13 cellular contexts compared by ENCODE assay signal in genomic region chr19:42202290-42202867, GRCh38. TPM values are rescaled to one million over a fixed set of nuclear protein-coding genes. Genes with fewer than 3 reads are reported as not detected.
DNase-seq lines count a peak whose midpoint lies in the region; ATAC-seq and TF ChIP-seq lines count a peak whose summit lies in the region.
"Had no signal": no experiment of that assay in that cellular context is flagged by ENCODE, and none has a peak within 500 bp of the region (broad histone marks: within the 10 kb centered on the region; RNA-seq: fewer than 3 reads in every experiment).

No MANE protein-coding gene starts in this region.

- peaks cover 75% of the 10 kb centered on the region for H3K4me1 Mint-ChIP-seq in activated T-helper 1 cell treated with anti-CD3 and anti-CD28 coated beads, Interleukin-12 subunit alpha, Interleukin-12 subunit beta, Interleukin-2, Interleukin-4 antibody, amounts not matched to agents 30 ng/mL and 10 ng/mL and 1 ng/mL, durations not matched to agents 14 hours and 24 hours and 36 hours (ENCODE audit: low read depth)

- H3K4me3 Mint-ChIP-seq in activated T-helper 1 cell treated with anti-CD3 and anti-CD28 coated beads, Interleukin-12 subunit alpha, Interleukin-12 subunit beta, Interleukin-2, Interleukin-4 antibody, amounts not matched to agents 30 ng/mL and 10 ng/mL and 1 ng/mL, durations not matched to agents 14 hours and 24 hours and 36 hours = peak overlapping the region; percentile 77

- DNase-seq in right cardiac atrium = no peak
- no peak for DNase-seq in heart left ventricle
- no peak for DNase-seq in activated T-helper 1 cell treated with anti-CD3 and anti-CD28 coated beads, Interleukin-12 subunit alpha, Interleukin-12 subunit beta, Interleukin-2, Interleukin-4 antibody, amounts not matched to agents 30 ng/mL and 10 ng/mL and 1 ng/mL, durations not matched to agents 14 hours and 24 hours and 36 hours (ENCODE audit: low spot score)
- DNase-seq in myocyte (ENCODE audit: low read depth) = peak; percentile 19
- no peak for DNase-seq in upper lobe of right lung
- DNase-seq in sigmoid colon = no peak
- DNase-seq: foreskin keratinocyte, left colon, T1000 had no signal

- peak overlapping the region; percentile 40 for H3K27ac ChIP-seq in right cardiac atrium (ENCODE audit: low read length)
- peak overlapping the region in 4 of 12 donors; percentile 39 to 97 (median 58) for H3K27ac ChIP-seq in heart left ventricle
- H3K27ac ChIP-seq in upper lobe of right lung = peak overlapping the region; percentile 76
- no peak overlapping the region for H3K27ac ChIP-seq in sigmoid colon
- H3K27ac ChIP-seq: foreskin keratinocyte had no signal

- peaks cover 61% of the 10 kb centered on the region for H3K36me3 Mint-ChIP-seq in activated T-helper 1 cell treated with anti-CD3 and anti-CD28 coated beads, Interleukin-12 subunit alpha, Interleukin-12 subunit beta, Interleukin-2, Interleukin-4 antibody, amounts not matched to agents 30 ng/mL and 10 ng/mL and 1 ng/mL, durations not matched to agents 14 hours and 24 hours and 36 hours (ENCODE audit: low read depth)

- peak overlapping the region; percentile 91 for H3K27ac Mint-ChIP-seq in activated T-helper 1 cell treated with anti-CD3 and anti-CD28 coated beads, Interleukin-12 subunit alpha, Interleukin-12 subunit beta, Interleukin-2, Interleukin-4 antibody, amounts not matched to agents 30 ng/mL and 10 ng/mL and 1 ng/mL, durations not matched to agents 14 hours and 24 hours and 36 hours
- H3K27ac Mint-ChIP-seq: progenitor cell of endocrine pancreas had no signal

- H3K27me3 Mint-ChIP-seq in activated T-helper 1 cell treated with anti-CD3 and anti-CD28 coated beads, Interleukin-12 subunit alpha, Interleukin-12 subunit beta, Interleukin-2, Interleukin-4 antibody, amounts not matched to agents 30 ng/mL and 10 ng/mL and 1 ng/mL, durations not matched to agents 14 hours and 24 hours and 36 hours (ENCODE audit: insufficient read depth) = no peaks in the 10 kb centered on the region
- H3K27me3 Mint-ChIP-seq: progenitor cell of endocrine pancreas had no signal

- H3K4me1 ChIP-seq in right cardiac atrium (ENCODE audit: control insufficient read depth, insufficient read depth, low read length) (peaks cover 4% of the 10 kb centered on the region), heart left ventricle (peaks cover 0 to 71% (median 12%) of the 10 kb centered on the region in 12 donors), upper lobe of right lung (peaks cover 16% of the 10 kb centered on the region), sigmoid colon (peaks cover 0 to 5% (median 0%) of the 10 kb centered on the region in 4 donors)

- H3K9me3 Mint-ChIP-seq in activated T-helper 1 cell treated with anti-CD3 and anti-CD28 coated beads, Interleukin-12 subunit alpha, Interleukin-12 subunit beta, Interleukin-2, Interleukin-4 antibody, amounts not matched to agents 30 ng/mL and 10 ng/mL and 1 ng/mL, durations not matched to agents 14 hours and 24 hours and 36 hours = no peaks in the 10 kb centered on the region

- H3K9me3 ChIP-seq in right cardiac atrium (ENCODE audit: control insufficient read depth, low read length) = no peaks in the 10 kb centered on the region
- no peaks in the 10 kb centered on the region for H3K9me3 ChIP-seq in heart left ventricle
- no peaks in the 10 kb centered on the region for H3K9me3 ChIP-seq in upper lobe of right lung
- no peaks in the 10 kb centered on the region for H3K9me3 ChIP-seq in sigmoid colon

- WGBS in right cardiac atrium = 70% methylated on average over 4 of the region's 4 CpGs
- WGBS in heart left ventricle, 4 donors = 77 to 93% (median 83%) methylated on average over 4 of the region's 4 CpGs
- WGBS in sigmoid colon, 2 donors = 74 to 82% methylated on average over 4 of the region's 4 CpGs

- TF ChIP-seq POLR2A in heart left ventricle (IDR thresholded peaks at IDR 0.05) = no peak
- no peak for TF ChIP-seq POLR2A in sigmoid colon (IDR thresholded peaks at IDR 0.05)

- H3K4me3 ChIP-seq in right cardiac atrium (ENCODE audit: low read length) = no peak overlapping the region
- peak overlapping the region in 1 of 12 donors; percentile 44 for H3K4me3 ChIP-seq in heart left ventricle
- no peak overlapping the region for H3K4me3 ChIP-seq in upper lobe of right lung
- no peak overlapping the region for H3K4me3 ChIP-seq in sigmoid colon
- H3K4me3 ChIP-seq: K562 had no signal

- H3K27me3 ChIP-seq in right cardiac atrium (ENCODE audit: control insufficient read depth, insufficient read depth) = no peaks in the 10 kb centered on the region
- H3K27me3 ChIP-seq in heart left ventricle = no peaks in the 10 kb centered on the region
- H3K27me3 ChIP-seq in upper lobe of right lung = no peaks in the 10 kb centered on the region
- H3K27me3 ChIP-seq in sigmoid colon = no peaks in the 10 kb centered on the region
- H3K27me3 ChIP-seq: foreskin keratinocyte had no signal

- H3K36me3 ChIP-seq in heart left ventricle = peaks cover 0 to 90% (median 70%) of the 10 kb centered on the region in 9 donors
- peaks cover 68% of the 10 kb centered on the region for H3K36me3 ChIP-seq in upper lobe of right lung
- H3K36me3 ChIP-seq in sigmoid colon = peaks cover 14 to 94% (median 32%) of the 10 kb centered on the region in 4 donors

- TF ChIP-seq EP300 in sigmoid colon (IDR thresholded peaks at IDR 0.05) = no peak

- intact Hi-C loops in right cardiac atrium (cut with DNase I) = no loop called here
- intact Hi-C loops in heart left ventricle (cut with DNase I) = no loop called here
- intact Hi-C loops in activated T-helper 1 cell treated with anti-CD3 and anti-CD28 coated beads, Interleukin-12 subunit alpha, Interleukin-12 subunit beta, Interleukin-2, Interleukin-4 antibody, amounts not matched to agents 30 ng/mL and 10 ng/mL and 1 ng/mL, durations not matched to agents 14 hours and 24 hours and 36 hours (cut with micrococcal nuclease) = loop anchor here (5.0 kb wide), 1 partner anchor 80 kb away; no protein-coding TSS in a partner anchor
- intact Hi-C loops in upper lobe of right lung (cut with DNase I) = no loop called here
- intact Hi-C loops in sigmoid colon (cut with DNase I) = no loop called here

- ATAC-seq in right cardiac atrium = no peak
- no peak for ATAC-seq in heart left ventricle
- no peak for ATAC-seq in upper lobe of right lung
- no peak for ATAC-seq in HG03521 (IDR thresholded peaks at IDR 0.05; ENCODE audit: unreplicated experiment)
- ATAC-seq in HG03097 (IDR thresholded peaks at IDR 0.05; ENCODE audit: low FRiP score, unreplicated experiment) = no peak
- ATAC-seq: foreskin keratinocyte, K562 had no signal

- no peak for TF ChIP-seq CTCF in heart left ventricle (IDR thresholded peaks at IDR 0.05)
- no peak for TF ChIP-seq CTCF in upper lobe of right lung (IDR thresholded peaks at IDR 0.05)
- no peak for TF ChIP-seq CTCF in sigmoid colon (IDR thresholded peaks at IDR 0.05)

RNA-seq across cellular contexts. Expression of gene DEDD2, which starts 15.1 kb away (rescaled TPM):
- total RNA-seq in right cardiac atrium (10 to 100 TPM; 14.6 to 19.9 (median 17.8) TPM), heart left ventricle (10 to 100 TPM; 11.1 to 24.1 (median 17.2) TPM), myocyte (26.3 and 34.5 TPM in 2 replicates), upper lobe of right lung (25.1 TPM), sigmoid colon (10 to 100 TPM; 28.5 to 41.3 (median 36.3) TPM)
- polyA plus RNA-seq in right cardiac atrium (21.6 TPM), heart left ventricle (10 to 100 TPM; 12.6 to 18.3 TPM), sigmoid colon (10 to 100 TPM; 42.2 to 87.6 (median 49.9) TPM)
- total RNA-seq in activated T-helper 1 cell treated with anti-CD3 and anti-CD28 coated beads, Interleukin-12 subunit alpha, Interleukin-12 subunit beta, Interleukin-2, Interleukin-4 antibody, amounts not matched to agents 30 ng/mL and 10 ng/mL and 1 ng/mL, durations not matched to agents 14 hours and 24 hours and 36 hours = 36.9 and 37.9 TPM in 2 replicates
- 20.1 TPM for polyA plus RNA-seq in myocyte (2012)

RNA-seq across cellular contexts. Expression of gene ZNF526, which starts 17.7 kb away (rescaled TPM):
- total RNA-seq in right cardiac atrium = 1 to 10 TPM; 5.4 to 7.3 (median 6.5) TPM
- 3.3 TPM for polyA plus RNA-seq in right cardiac atrium
- total RNA-seq in heart left ventricle = 1 to 10 TPM; 3.9 to 7.2 (median 5.8) TPM
- polyA plus RNA-seq in heart left ventricle = 1 to 10 TPM; 3.3 to 5.4 TPM
- 18.4 and 18.5 TPM in 2 replicates for total RNA-seq in activated T-helper 1 cell treated with anti-CD3 and anti-CD28 coated beads, Interleukin-12 subunit alpha, Interleukin-12 subunit beta, Interleukin-2, Interleukin-4 antibody, amounts not matched to agents 30 ng/mL and 10 ng/mL and 1 ng/mL, durations not matched to agents 14 hours and 24 hours and 36 hours
- total RNA-seq in myocyte = 6.6 and 7.1 TPM in 2 replicates
- 6.2 TPM for polyA plus RNA-seq in myocyte (2012)
- total RNA-seq in upper lobe of right lung = 9.6 TPM
- 1 to 10 TPM; 2.2 to 6.1 (median 4.3) TPM for total RNA-seq in sigmoid colon
- 1 to 10 TPM; 3.0 to 6.8 (median 3.2) TPM for polyA plus RNA-seq in sigmoid colon

RNA-seq across cellular contexts. Expression of gene GSK3A, which starts 40.0 kb away (rescaled TPM):
- total RNA-seq in right cardiac atrium (10 to 100 TPM; 32.0 to 37.3 (median 34.9) TPM), heart left ventricle (10 to 100 TPM; 22.5 to 46.9 (median 36.8) TPM), myocyte (30.5 and 35.0 TPM in 2 replicates), upper lobe of right lung (38.7 TPM), sigmoid colon (10 to 100 TPM; 17.4 to 28.5 (median 20.5) TPM)
- polyA plus RNA-seq in right cardiac atrium (46.5 TPM), heart left ventricle (10 to 100 TPM; 51.6 to 76.5 TPM), sigmoid colon (10 to 100 TPM; 31.8 to 49.5 (median 49.0) TPM)
- 56.6 and 57.2 TPM in 2 replicates for total RNA-seq in activated T-helper 1 cell treated with anti-CD3 and anti-CD28 coated beads, Interleukin-12 subunit alpha, Interleukin-12 subunit beta, Interleukin-2, Interleukin-4 antibody, amounts not matched to agents 30 ng/mL and 10 ng/mL and 1 ng/mL, durations not matched to agents 14 hours and 24 hours and 36 hours
- polyA plus RNA-seq in myocyte (2012) = 54.0 TPM

RNA-seq across cellular contexts. Expression of gene ERF, which starts 52.5 kb away (rescaled TPM):
- total RNA-seq in right cardiac atrium = 10 to 100 TPM; 33.3 to 58.1 (median 48.1) TPM
- polyA plus RNA-seq in right cardiac atrium = 39.1 TPM
- 10 to 100 TPM; 26.1 to 49.7 (median 35.5) TPM for total RNA-seq in heart left ventricle
- polyA plus RNA-seq in heart left ventricle = 10 to 100 TPM; 31.9 to 45.4 TPM
- 71.9 and 78.4 TPM in 2 replicates for total RNA-seq in activated T-helper 1 cell treated with anti-CD3 and anti-CD28 coated beads, Interleukin-12 subunit alpha, Interleukin-12 subunit beta, Interleukin-2, Interleukin-4 antibody, amounts not matched to agents 30 ng/mL and 10 ng/mL and 1 ng/mL, durations not matched to agents 14 hours and 24 hours and 36 hours
- total RNA-seq in myocyte = 44.6 and 55.2 TPM in 2 replicates
- 65.4 TPM for polyA plus RNA-seq in myocyte (2012)
- 53.9 TPM for total RNA-seq in upper lobe of right lung
- total RNA-seq in sigmoid colon = 10 to 100 TPM; 18.9 to 39.3 (median 25.6) TPM
- 10 to 100 TPM; 18.6 to 42.8 (median 23.6) TPM for polyA plus RNA-seq in sigmoid colon

Comparison
In these comparisons a context has a peak if more than half of its experiments do, and no peak if none do; other contexts are left out.
1. H3K27ac ChIP-seq: peak in right cardiac atrium (single experiment) and upper lobe of right lung (single experiment); none in sigmoid colon (0 of 4).